In the genomic region with DNA sequence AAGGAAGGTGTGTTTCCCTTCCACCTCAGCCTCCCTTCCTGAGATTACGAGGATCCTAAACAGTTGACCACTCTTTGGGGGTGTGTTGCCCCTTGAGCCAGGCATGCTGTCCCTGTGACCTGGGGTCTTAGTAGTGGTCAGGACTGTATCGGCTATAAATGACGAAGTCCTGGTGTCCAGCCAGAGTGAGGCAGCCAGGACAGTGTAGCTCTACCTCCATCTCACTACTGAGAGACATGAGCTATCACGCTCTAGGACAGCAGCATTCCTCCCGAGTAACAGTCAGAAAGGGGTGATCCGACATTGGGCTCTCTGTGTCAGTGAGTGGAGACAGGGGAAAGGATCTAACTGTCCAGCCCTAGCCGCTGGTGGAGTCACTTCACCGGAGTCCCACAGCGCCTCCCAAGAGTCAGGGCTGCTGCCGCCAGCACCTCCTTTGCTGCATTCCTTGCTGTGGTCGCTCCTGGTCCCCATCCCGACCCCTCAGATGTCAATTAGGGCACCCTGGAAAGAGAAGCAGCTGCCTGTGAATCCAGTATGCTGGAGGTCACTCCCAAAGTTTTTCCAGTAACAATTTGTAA, we compare ENCODE assay signal across 26 cellular contexts. TPM values are rescaled to one million over a fixed set of nuclear protein-coding genes. Genes with fewer than 3 reads are reported as not detected.
"Had no signal": no experiment of that assay in that cellular context is flagged by ENCODE, and none has a peak within 500 bp of the region (broad histone marks: within the 10 kb centered on the region; RNA-seq: fewer than 3 reads in every experiment).

No MANE protein-coding gene starts in this region.

- H3K36me3 ChIP-seq: uterus had no signal

- H3K27ac Mint-ChIP-seq: activated CD4-positive, alpha-beta T cell treated with anti-CD3 and anti-CD28 coated beads, Interleukin-2, amount 10 ng/mL, durations not matched to agents 7 days and 5 days; activated CD8-positive, alpha-beta memory T cell treated with anti-CD3 and anti-CD28 coated beads, Interleukin-2, amount 10 ng/mL, durations not matched to agents 7 days and 5 days; activated CD8-positive, alpha-beta T cell treated with anti-CD3 and anti-CD28 coated beads for 36 hours; activated naive CD4-positive, alpha-beta T cell treated with anti-CD3 and anti-CD28 coated beads, Interleukin-2, amount 10 ng/mL, durations not matched to agents 7 days and 5 days; activated naive CD8-positive, alpha-beta T cell treated with anti-CD3 and anti-CD28 coated beads, Interleukin-2, amount 50 U/mL, for 24 hours; nephron progenitor cell; stimulated activated effector memory CD8-positive, alpha-beta T cell treated with anti-CD3 and anti-CD28 coated beads, Interleukin-12 subunit alpha, Interleukin-12 subunit beta, amount 100 ng/mL, for 72 hours; stimulated activated naive CD8-positive, alpha-beta T cell treated with anti-CD3 and anti-CD28 coated beads, Interleukin-15, amount 100 ng/mL, for 72 hours had no signal

- H3K4me1 Mint-ChIP-seq: activated CD4-positive, alpha-beta T cell treated with anti-CD3 and anti-CD28 coated beads, Interleukin-2, amount 10 ng/mL, durations not matched to agents 7 days and 5 days; activated naive CD4-positive, alpha-beta T cell treated with anti-CD3 and anti-CD28 coated beads, Interleukin-2, amount 10 ng/mL, durations not matched to agents 7 days and 5 days; activated naive CD8-positive, alpha-beta T cell treated with anti-CD3 and anti-CD28 coated beads, Interleukin-2, amount 50 U/mL, for 24 hours; stimulated activated naive CD8-positive, alpha-beta T cell treated with anti-CD3 and anti-CD28 coated beads, Interleukin-15, amount 100 ng/mL, for 72 hours had no signal

- H3K9me3 Mint-ChIP-seq: activated CD4-positive, alpha-beta T cell treated with anti-CD3 and anti-CD28 coated beads, Interleukin-2, amount 10 ng/mL, durations not matched to agents 7 days and 5 days; activated CD8-positive, alpha-beta T cell treated with anti-CD3 and anti-CD28 coated beads for 36 hours; activated naive CD4-positive, alpha-beta T cell treated with anti-CD3 and anti-CD28 coated beads, Interleukin-2, amount 10 ng/mL, durations not matched to agents 7 days and 5 days; activated naive CD8-positive, alpha-beta T cell treated with anti-CD3 and anti-CD28 coated beads, Interleukin-2, amount 50 U/mL, for 24 hours; nephron progenitor cell; stimulated activated effector memory CD8-positive, alpha-beta T cell treated with anti-CD3 and anti-CD28 coated beads, Interleukin-12 subunit alpha, Interleukin-12 subunit beta, amount 100 ng/mL, for 72 hours; stimulated activated naive CD8-positive, alpha-beta T cell treated with anti-CD3 and anti-CD28 coated beads, Interleukin-15, amount 100 ng/mL, for 72 hours had no signal

- H3K4me1 ChIP-seq: uterus had no signal

- ATAC-seq: activated CD4-positive, CD25-positive, alpha-beta regulatory T cell treated with anti-CD3 and anti-CD28 coated beads, Interleukin-2, amount 50 U/mL, for 24 hours; activated CD8-positive, alpha-beta memory T cell treated with anti-CD3 and anti-CD28 coated beads, Interleukin-2, amount 10 ng/mL, durations not matched to agents 7 days and 5 days; activated CD8-positive, alpha-beta T cell treated with anti-CD3 and anti-CD28 coated beads for 36 hours; activated naive CD8-positive, alpha-beta T cell treated with anti-CD3 and anti-CD28 coated beads, Interleukin-2, amount 50 U/mL, for 24 hours; left cardiac atrium; sciatic nerve; stimulated activated effector memory CD8-positive, alpha-beta T cell treated with anti-CD3 and anti-CD28 coated beads, Interleukin-12 subunit alpha, Interleukin-12 subunit beta, amount 100 ng/mL, for 72 hours; stimulated activated naive CD8-positive, alpha-beta T cell treated with anti-CD3 and anti-CD28 coated beads, Interleukin-15, amount 100 ng/mL, for 72 hours had no signal

- H3K4me3 ChIP-seq: uterus had no signal

- H3K27ac ChIP-seq: uterus had no signal

- DNase-seq: activated CD4-positive, alpha-beta T cell treated with anti-CD3 and anti-CD28 coated beads, Interleukin-2, amount 10 ng/mL, durations not matched to agents 7 days and 5 days; activated CD8-positive, alpha-beta memory T cell treated with anti-CD3 and anti-CD28 coated beads, Interleukin-2, amount 10 ng/mL, durations not matched to agents 7 days and 5 days; activated CD8-positive, alpha-beta T cell treated with anti-CD3 and anti-CD28 coated beads for 36 hours; activated effector memory CD4-positive, alpha-beta T cell treated with anti-CD3 and anti-CD28 coated beads, Interleukin-2, amount 50 U/mL, for 16 hours; activated naive CD4-positive, alpha-beta T cell treated with anti-CD3 and anti-CD28 coated beads, Interleukin-2, amount 10 ng/mL, durations not matched to agents 7 days and 5 days; activated naive CD8-positive, alpha-beta T cell treated with anti-CD3 and anti-CD28 coated beads, Interleukin-2, amount 50 U/mL, for 24 hours; activated T-cell treated with anti-CD3 and anti-CD28 coated beads for 4 hours; glutamatergic neuron; hippocampal formation; left cardiac atrium; nephron progenitor cell; occipital lobe; posterior cingulate gyrus; small intestine; stimulated activated CD4-positive, alpha-beta T cell treated with anti-CD3 and anti-CD28 coated beads, Interleukin-2, amount 100 ng/mL, for 24 hours; stimulated activated naive CD8-positive, alpha-beta T cell treated with anti-CD3 and anti-CD28 coated beads, Interleukin-15, amount 100 ng/mL, for 72 hours; trophoblast cell; uterus had no signal

- H3K36me3 Mint-ChIP-seq: activated CD8-positive, alpha-beta memory T cell treated with anti-CD3 and anti-CD28 coated beads, Interleukin-2, amount 10 ng/mL, durations not matched to agents 7 days and 5 days; activated naive CD4-positive, alpha-beta T cell treated with anti-CD3 and anti-CD28 coated beads, Interleukin-2, amount 10 ng/mL, durations not matched to agents 7 days and 5 days; stimulated activated effector memory CD8-positive, alpha-beta T cell treated with anti-CD3 and anti-CD28 coated beads, Interleukin-12 subunit alpha, Interleukin-12 subunit beta, amount 100 ng/mL, for 72 hours had no signal

- H3K9me3 ChIP-seq: uterus had no signal

- H3K4me3 Mint-ChIP-seq: activated CD4-positive, alpha-beta T cell treated with anti-CD3 and anti-CD28 coated beads, Interleukin-2, amount 10 ng/mL, durations not matched to agents 7 days and 5 days; activated CD8-positive, alpha-beta memory T cell treated with anti-CD3 and anti-CD28 coated beads, Interleukin-2, amount 10 ng/mL, durations not matched to agents 7 days and 5 days; activated CD8-positive, alpha-beta T cell treated with anti-CD3 and anti-CD28 coated beads for 36 hours; activated naive CD4-positive, alpha-beta T cell treated with anti-CD3 and anti-CD28 coated beads, Interleukin-2, amount 10 ng/mL, durations not matched to agents 7 days and 5 days; activated naive CD8-positive, alpha-beta T cell treated with anti-CD3 and anti-CD28 coated beads, Interleukin-2, amount 50 U/mL, for 24 hours; nephron progenitor cell; stimulated activated effector memory CD8-positive, alpha-beta T cell treated with anti-CD3 and anti-CD28 coated beads, Interleukin-12 subunit alpha, Interleukin-12 subunit beta, amount 100 ng/mL, for 72 hours; stimulated activated naive CD8-positive, alpha-beta T cell treated with anti-CD3 and anti-CD28 coated beads, Interleukin-15, amount 100 ng/mL, for 72 hours had no signal

RNA-seq across cellular contexts. Expression of a gene that starts 3.3 kb away (rescaled TPM):
- total RNA-seq: activated CD4-positive, alpha-beta T cell treated with anti-CD3 and anti-CD28 coated beads, Interleukin-2, amount 10 ng/mL, durations not matched to agents 7 days and 5 days; activated CD8-positive, alpha-beta memory T cell treated with anti-CD3 and anti-CD28 coated beads, Interleukin-2, amount 10 ng/mL, durations not matched to agents 7 days and 5 days; activated CD8-positive, alpha-beta T cell treated with anti-CD3 and anti-CD28 coated beads for 36 hours; cerebellum; frontal cortex; left cardiac atrium; liver; myocyte; occipital lobe; sciatic nerve; T-helper 2 cell treated with Interferon-gamma antibody and Interleukin-4, amounts not matched to agents 100 ng/mL and 5 ng/mL, for 36 hours had no signal
- polyA plus RNA-seq: liver had no signal
